In the genomic region with DNA sequence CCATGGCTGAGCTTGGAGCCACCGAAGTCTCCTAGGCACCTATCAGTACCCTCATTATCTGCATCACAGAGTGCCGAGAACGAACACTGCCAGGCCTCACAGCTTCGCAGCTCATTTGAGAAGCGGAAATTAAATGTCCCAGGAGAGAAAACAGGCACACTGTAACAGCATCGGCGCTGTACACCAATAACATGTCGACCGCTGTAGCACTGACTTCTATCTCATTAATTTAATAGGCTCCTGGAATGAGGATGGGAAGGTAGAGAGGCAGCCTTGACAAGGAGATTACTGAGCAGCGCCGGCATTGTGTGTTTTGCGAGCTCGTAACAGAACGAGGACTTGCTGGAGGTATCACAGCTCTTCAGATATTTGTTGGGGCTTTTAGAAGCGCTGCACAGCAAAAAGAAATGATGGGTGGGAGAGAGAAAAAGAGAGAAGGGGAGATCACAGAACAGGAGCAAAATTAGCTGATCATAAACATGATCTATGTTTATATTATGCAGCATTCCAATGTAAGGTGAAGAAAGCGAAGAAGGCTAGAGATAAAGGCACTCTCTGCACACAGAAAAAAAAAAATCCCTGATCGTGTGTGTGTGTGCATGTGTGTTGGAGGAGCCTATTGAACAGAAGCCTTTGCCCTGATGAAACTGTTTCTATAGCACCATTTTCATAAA, we compare ENCODE assay signal across 16 cellular contexts. TPM values are rescaled to one million over a fixed set of nuclear protein-coding genes. Genes with fewer than 3 reads are reported as not detected.
DNase-seq lines count a peak whose midpoint lies in the region; ATAC-seq and TF ChIP-seq lines count a peak whose summit lies in the region.
"Had no signal": no experiment of that assay in that cellular context is flagged by ENCODE, and none has a peak within 500 bp of the region (broad histone marks: within the 10 kb centered on the region; RNA-seq: fewer than 3 reads in every experiment).

No MANE protein-coding gene starts in this region.

- 39 to 40% methylated on average over 17 of the region's 17 CpGs for WGBS in heart right ventricle, 2 donors

- H3K27me3 Mint-ChIP-seq in HFFc6 (ENCODE audit: insufficient read depth) (peaks cover 25% of the 10 kb centered on the region), brain (no peaks in the 10 kb centered on the region)
- H3K27me3 Mint-ChIP-seq: dendritic cell treated with granulocyte-macrophage colony-stimulating factor and Interleukin-4, amounts not matched to agents 40 ng/mL and 50 ng/mL, for 4 days had no signal

- H3K9me3 ChIP-seq in BE2C: no peaks in the 10 kb centered on the region
- H3K9me3 ChIP-seq in Karpas-422 (ENCODE audit: low read length): no peaks in the 10 kb centered on the region
- no peaks in the 10 kb centered on the region for H3K9me3 ChIP-seq in heart right ventricle
- H3K9me3 ChIP-seq: pancreas had no signal

- intact Hi-C loops in heart right ventricle (cut with DNase I): no loop called here

- H3K4me1 Mint-ChIP-seq in HFFc6 (ENCODE audit: low read depth): peaks cover 18% of the 10 kb centered on the region
- H3K4me1 Mint-ChIP-seq in brain: peaks cover 56% of the 10 kb centered on the region

- no peaks in the 10 kb centered on the region for H3K79me2 ChIP-seq in Karpas-422 (ENCODE audit: low read length)

- no peak overlapping the region for H3K4me2 ChIP-seq in Karpas-422 (ENCODE audit: low read depth, low read length, poor library complexity, severe bottlenecking)

- H3K27me3 ChIP-seq in BE2C: no peaks in the 10 kb centered on the region; the same call in 1 of the 2 replicates
- H3K27me3 ChIP-seq in Karpas-422 (ENCODE audit: low read length): no peaks in the 10 kb centered on the region
- peaks cover 0 to 53% (median 24%) of the 10 kb centered on the region in 7 donors for H3K27me3 ChIP-seq in heart right ventricle
- H3K27me3 ChIP-seq: pancreas had no signal

- H3K9me2 ChIP-seq in Karpas-422 (replicated peaks; ENCODE audit: insufficient read depth, low read length): no peaks in the 10 kb centered on the region

- H3K4me3 Mint-ChIP-seq in HFFc6 (peak overlapping the region; percentile 47), brain (peak overlapping the region in 4 of 5 experiments; percentile 29 to 67 (median 52))
- H3K4me3 Mint-ChIP-seq: dendritic cell treated with granulocyte-macrophage colony-stimulating factor and Interleukin-4, amounts not matched to agents 40 ng/mL and 50 ng/mL, for 4 days had no signal

- TF ChIP-seq CTCF in BE2C (IDR thresholded peaks at IDR 0.05; ENCODE audit: low read depth, low read length) (no peak), HFFc6 (IDR thresholded peaks at IDR 0.05) (no peak), brain (conservative IDR thresholded peaks at IDR 0.05) (no peak), heart right ventricle (IDR thresholded peaks at IDR 0.05) (no peak)

- H3K4me3 ChIP-seq in BE2C (ENCODE audit: low read depth, low read length) (peak overlapping the region; percentile 39), Karpas-422 (ENCODE audit: low read length) (no peak overlapping the region), heart right ventricle (no peak overlapping the region)
- H3K4me3 ChIP-seq: pancreas had no signal

- no peaks in the 10 kb centered on the region for H4K20me1 ChIP-seq in Karpas-422 (ENCODE audit: insufficient read depth, low read depth, low read length)

- no peak overlapping the region; the same call in 1 of the 2 replicates for H3K27ac Mint-ChIP-seq in HFFc6
- peak overlapping the region in 3 of 5 experiments; percentile 52 to 96 (median 96) for H3K27ac Mint-ChIP-seq in brain
- H3K27ac Mint-ChIP-seq: dendritic cell treated with granulocyte-macrophage colony-stimulating factor and Interleukin-4, amounts not matched to agents 40 ng/mL and 50 ng/mL, for 4 days had no signal

- H3K36me3 ChIP-seq in BE2C: no peaks in the 10 kb centered on the region
- no peaks in the 10 kb centered on the region for H3K36me3 ChIP-seq in Karpas-422 (ENCODE audit: insufficient read depth, low read length)
- H3K36me3 ChIP-seq in heart right ventricle: no peaks in the 10 kb centered on the region
- H3K36me3 ChIP-seq: pancreas had no signal

- H3K9me3 Mint-ChIP-seq in HFFc6 (no peaks in the 10 kb centered on the region), brain (no peaks in the 10 kb centered on the region)
- H3K9me3 Mint-ChIP-seq: dendritic cell treated with granulocyte-macrophage colony-stimulating factor and Interleukin-4, amounts not matched to agents 40 ng/mL and 50 ng/mL, for 4 days had no signal

- no peak overlapping the region for H3K27ac ChIP-seq in Karpas-422 (ENCODE audit: low read length)
- no peak overlapping the region for H3K27ac ChIP-seq in heart right ventricle
- H3K27ac ChIP-seq: foreskin keratinocyte, pancreas had no signal

- H3K36me3 Mint-ChIP-seq in HFFc6 (ENCODE audit: low read depth) (no peaks in the 10 kb centered on the region), brain (no peaks in the 10 kb centered on the region)

- no peak for ATAC-seq in heart right ventricle
- ATAC-seq: pancreas had no signal

- H3K4me1 ChIP-seq in BE2C (no peaks in the 10 kb centered on the region), Karpas-422 (ENCODE audit: low read length) (no peaks in the 10 kb centered on the region), heart right ventricle (no peaks in the 10 kb centered on the region)

- H2AFZ ChIP-seq in Karpas-422 (ENCODE audit: low read length): no peak overlapping the region

- DNase-seq in BE2C (no peak), HFFc6 (no peak), NCI-H524 treated with DMSO at 0.1 percent for 48 hours (lab: John Stamatoyannopoulos, UW) (peak; percentile 13), globus pallidus (ENCODE audit: low spot score) (no peak), Karpas-422 (no peak), heart right ventricle (no peak), T-helper 2 cell (no peak)
- DNase-seq: activated CD4-positive, alpha-beta T cell treated with anti-CD3 and anti-CD28 coated beads, Interleukin-2, amount 50 U/mL, for 1 hour; activated naive CD4-positive, alpha-beta T cell treated with Interleukin-2 at 50 U/mL for 16 hours; GF-D8; NCI-H446 treated with DMSO at 0.1 percent for 48 hours; pancreas; stimulated activated CD4-positive, alpha-beta T cell treated with anti-CD3 and anti-CD28 coated beads, Interleukin-4, amount 100 ng/mL, for 24 hours had no signal

- no peak overlapping the region for H3K9ac ChIP-seq in Karpas-422 (ENCODE audit: low read length)

RNA-seq across cellular contexts. Expression of a gene that starts 29.2 kb away (rescaled TPM):
- 0.25 TPM for polyA plus RNA-seq in BE2C (2012; ENCODE audit: insufficient read depth, insufficient read length, low read depth)
- 10 to 100 TPM in 4 of 6 experiments, 1 to 10 TPM in 2; 7.2 to 11.9 (median 10.9) TPM for total RNA-seq in HFFc6 (2021; fragmentation: NEBNext Ultra II Directional; extraction: Animal tissue kit (Norgen Biotek cat#: 25700))
- polyA plus RNA-seq in brain (ENCODE audit: insufficient read depth, low read depth, low replicate concordance) (99.6 TPM), heart right ventricle (1 to 10 TPM; 6.9 to 9.6 TPM)
- total RNA-seq in Karpas-422 (2014; rRNA removed; shearing (Covaris generic); ENCODE audit: low replicate concordance): not detected in 2 replicates
- 1 to 10 TPM; 1.2 to 4.8 (median 2.9) TPM for total RNA-seq in heart right ventricle
- total RNA-seq: foreskin keratinocyte had no signal
- polyA plus RNA-seq: foreskin keratinocyte had no signal
